In the genomic region with DNA sequence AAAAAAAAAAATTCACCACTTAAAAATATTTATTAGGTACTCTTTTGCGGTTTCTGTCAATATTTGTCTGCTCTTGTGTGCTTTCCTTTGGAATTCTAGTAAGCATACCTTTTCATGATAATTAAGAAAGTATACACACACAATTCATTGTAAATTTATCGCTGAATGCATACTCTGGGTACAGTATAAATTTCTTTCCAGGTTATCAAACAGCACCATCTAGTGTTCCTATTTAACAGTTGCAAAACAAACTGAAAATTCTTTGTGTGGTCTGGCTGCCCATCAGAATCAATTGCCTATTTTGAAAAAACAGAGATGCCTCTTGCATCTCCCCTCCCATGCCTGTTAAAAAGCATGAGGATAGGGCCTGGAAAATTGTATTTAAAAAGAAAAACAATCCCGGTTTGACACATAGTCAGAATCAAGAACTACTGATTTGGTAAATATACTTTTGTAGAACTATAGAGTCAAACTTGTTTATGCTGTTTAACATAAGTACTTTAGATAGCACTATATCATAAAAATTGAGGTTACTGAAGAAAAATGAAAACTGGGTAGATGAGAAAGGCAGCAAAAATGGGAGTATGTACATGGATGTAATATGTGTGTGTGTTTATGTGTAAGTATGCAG, we compare ENCODE assay signal across 9 cellular contexts. TPM values are rescaled to one million over a fixed set of nuclear protein-coding genes. Genes with fewer than 3 reads are reported as not detected.
A peak's percentile ranks its signal among the peaks of the same experiment; 100 is the strongest.
DNase-seq lines count a peak whose midpoint lies in the region; ATAC-seq, FAIRE-seq and TF ChIP-seq lines count a peak whose summit lies in the region.
"Had no signal": no experiment of that assay in that cellular context is flagged by ENCODE, and none has a peak within 500 bp of the region (broad histone marks: within the 10 kb centered on the region; RNA-seq: fewer than 3 reads in every experiment).

No MANE protein-coding gene starts in this region.

- TF ChIP-seq EP300 in Ishikawa (IDR thresholded peaks at IDR 0.05; ENCODE audit: borderline replicate concordance), result no peak

- intact Hi-C loops in pancreas (cut with DNase I), result loop anchor here in 2 of 3 donors (10.0 kb wide), 2 partner anchors 142 to 152 kb away; no protein-coding TSS in a partner anchor

- no peaks in the 10 kb centered on the region for H3K9me3 ChIP-seq in pancreas
- no peaks in the 10 kb centered on the region for H3K9me3 ChIP-seq in MG63

- DNase-seq in DMS53 (lab: John Stamatoyannopoulos, UW) (peak; percentile 75), RPMI8226 (peak; percentile 52), fibroblast of gingiva (ENCODE audit: low read depth) (peak; percentile 15), pancreas (no peak), MG63 (no peak)

- peaks cover 4 to 17% (median 8%) of the 10 kb centered on the region in 3 donors for H3K4me1 ChIP-seq in pancreas

- TF ChIP-seq RAD21 in Ishikawa (IDR thresholded peaks at IDR 0.05; ENCODE audit: low read depth), result peak; percentile 79

- ATAC-seq in GM19455 (IDR thresholded peaks at IDR 0.05; ENCODE audit: unreplicated experiment) (peak; percentile 82), pancreas (peak; percentile 56 to 86 (median 84)), HG03571 (IDR thresholded peaks at IDR 0.05; ENCODE audit: unreplicated experiment) (no peak)

- peak in 3 of 4 donors; percentile 29 to 64 (median 58) for TF ChIP-seq CTCF in pancreas (IDR thresholded peaks at IDR 0.05)

- H3K27ac ChIP-seq in pancreas, result no peak overlapping the region
- H3K27ac ChIP-seq: skin epidermis had no signal

- H3K4me3 ChIP-seq in pancreas (no peak overlapping the region), MG63 (no peak overlapping the region)
- H3K4me3 ChIP-seq: skin epidermis had no signal

- WGBS in pancreas, 2 donors, result 8 to 9% methylated on average over 3 of the region's 3 CpGs

- H3K27me3 ChIP-seq in pancreas, result no peaks in the 10 kb centered on the region
- H3K27me3 ChIP-seq in MG63, result no peaks in the 10 kb centered on the region

- peak; percentile 91 for FAIRE-seq in pancreas (lab: Jason Lieb, UNC)

- no peaks in the 10 kb centered on the region for H3K36me3 ChIP-seq in pancreas
- H3K36me3 ChIP-seq in MG63, result no peaks in the 10 kb centered on the region; the same call in 1 of the 2 replicates

TF ChIP-seq in Ishikawa, 13 proteins besides CTCF, POLR2A, EP300 and RAD21:
- TF ChIP-seq ZBTB7A (IDR thresholded peaks at IDR 0.05; ENCODE audit: low read depth) (no peak), CEBPB (IDR thresholded peaks at IDR 0.05) (no peak), TCF12 (IDR thresholded peaks at IDR 0.05; ENCODE audit: low read depth) (no peak), YY1 (IDR thresholded peaks at IDR 0.05; ENCODE audit: low read depth) (no peak), TEAD4 (IDR thresholded peaks at IDR 0.05) (no peak), CREB1 (IDR thresholded peaks at IDR 0.05; ENCODE audit: low read depth) (no peak), TAF1 (IDR thresholded peaks at IDR 0.05; ENCODE audit: low read depth) (no peak), FOXM1 (IDR thresholded peaks at IDR 0.05; ENCODE audit: borderline replicate concordance, low read depth) (no peak), EGR1 (IDR thresholded peaks at IDR 0.05) (no peak), NFIC (IDR thresholded peaks at IDR 0.05) (no peak)
- TF ChIP-seq, protein P1, sequence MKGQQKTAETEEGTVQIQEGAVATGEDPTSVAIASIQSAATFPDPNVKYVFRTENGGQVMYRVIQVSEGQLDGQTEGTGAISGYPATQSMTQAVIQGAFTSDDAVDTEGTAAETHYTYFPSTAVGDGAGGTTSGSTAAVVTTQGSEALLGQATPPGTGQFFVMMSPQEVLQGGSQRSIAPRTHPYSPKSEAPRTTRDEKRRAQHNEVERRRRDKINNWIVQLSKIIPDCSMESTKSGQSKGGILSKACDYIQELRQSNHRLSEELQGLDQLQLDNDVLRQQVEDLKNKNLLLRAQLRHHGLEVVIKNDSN (IDR thresholded peaks at IDR 0.05), result no peak
- TF ChIP-seq, protein P2, sequence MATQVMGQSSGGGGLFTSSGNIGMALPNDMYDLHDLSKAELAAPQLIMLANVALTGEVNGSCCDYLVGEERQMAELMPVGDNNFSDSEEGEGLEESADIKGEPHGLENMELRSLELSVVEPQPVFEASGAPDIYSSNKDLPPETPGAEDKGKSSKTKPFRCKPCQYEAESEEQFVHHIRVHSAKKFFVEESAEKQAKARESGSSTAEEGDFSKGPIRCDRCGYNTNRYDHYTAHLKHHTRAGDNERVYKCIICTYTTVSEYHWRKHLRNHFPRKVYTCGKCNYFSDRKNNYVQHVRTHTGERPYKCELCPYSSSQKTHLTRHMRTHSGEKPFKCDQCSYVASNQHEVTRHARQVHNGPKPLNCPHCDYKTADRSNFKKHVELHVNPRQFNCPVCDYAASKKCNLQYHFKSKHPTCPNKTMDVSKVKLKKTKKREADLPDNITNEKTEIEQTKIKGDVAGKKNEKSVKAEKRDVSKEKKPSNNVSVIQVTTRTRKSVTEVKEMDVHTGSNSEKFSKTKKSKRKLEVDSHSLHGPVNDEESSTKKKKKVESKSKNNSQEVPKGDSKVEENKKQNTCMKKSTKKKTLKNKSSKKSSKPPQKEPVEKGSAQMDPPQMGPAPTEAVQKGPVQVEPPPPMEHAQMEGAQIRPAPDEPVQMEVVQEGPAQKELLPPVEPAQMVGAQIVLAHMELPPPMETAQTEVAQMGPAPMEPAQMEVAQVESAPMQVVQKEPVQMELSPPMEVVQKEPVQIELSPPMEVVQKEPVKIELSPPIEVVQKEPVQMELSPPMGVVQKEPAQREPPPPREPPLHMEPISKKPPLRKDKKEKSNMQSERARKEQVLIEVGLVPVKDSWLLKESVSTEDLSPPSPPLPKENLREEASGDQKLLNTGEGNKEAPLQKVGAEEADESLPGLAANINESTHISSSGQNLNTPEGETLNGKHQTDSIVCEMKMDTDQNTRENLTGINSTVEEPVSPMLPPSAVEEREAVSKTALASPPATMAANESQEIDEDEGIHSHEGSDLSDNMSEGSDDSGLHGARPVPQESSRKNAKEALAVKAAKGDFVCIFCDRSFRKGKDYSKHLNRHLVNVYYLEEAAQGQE (IDR thresholded peaks at IDR 0.05; ENCODE audit: low read depth), result no peak
- TF ChIP-seq, protein P3, sequence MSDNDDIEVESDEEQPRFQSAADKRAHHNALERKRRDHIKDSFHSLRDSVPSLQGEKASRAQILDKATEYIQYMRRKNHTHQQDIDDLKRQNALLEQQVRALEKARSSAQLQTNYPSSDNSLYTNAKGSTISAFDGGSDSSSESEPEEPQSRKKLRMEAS (IDR thresholded peaks at IDR 0.05), result no peak
TF ChIP-seq in Ishikawa: peak in this region for 0.

RNA-seq across cellular contexts. Expression of a gene that starts 16.2 kb away (rescaled TPM):
- total RNA-seq in pancreas, result 10 to 100 TPM; 13.7 to 24.5 (median 18.7) TPM
- 1 to 10 TPM; 1.7 to 2.4 TPM for polyA plus RNA-seq in pancreas
- total RNA-seq in MG63 (2014; rRNA removed; shearing (Covaris generic); ENCODE audit: low replicate concordance), result 15.3 and 17.3 TPM in 2 replicates

RNA-seq across cellular contexts. Expression of a gene that starts 50.0 kb away (rescaled TPM):
- total RNA-seq in pancreas, result 1 to 10 TPM; 3.3 to 7.9 (median 4.9) TPM
- polyA plus RNA-seq in pancreas, result 1 to 10 TPM; 5.1 to 5.5 TPM
- 13.9 and 20.8 TPM in 2 replicates for total RNA-seq in MG63 (2014; rRNA removed; shearing (Covaris generic); ENCODE audit: low replicate concordance)

Comparison
In these comparisons a context has a peak if more than half of its experiments do, and no peak if none do; other contexts are left out.
1. DNase-seq: peak in DMS53 (single experiment), RPMI8226 (single experiment) and fibroblast of gingiva (single experiment); none in pancreas (0 of 6) and MG63 (single experiment).